In genomic region chr18:49858309-49859005, GRCh38 we compare ENCODE assay signal across 7 cellular contexts. TPM values are rescaled to one million over a fixed set of nuclear protein-coding genes. Genes with fewer than 3 reads are reported as not detected.
A peak's percentile ranks its signal among the peaks of the same experiment; 100 is the strongest.
DNase-seq lines count a peak whose midpoint lies in the region; ATAC-seq, FAIRE-seq and TF ChIP-seq lines count a peak whose summit lies in the region.

No MANE protein-coding gene starts in this region.

- peaks cover 0 to 3% of the 10 kb centered on the region in 2 donors for H3K36me3 ChIP-seq in small intestine (ENCODE audit: control insufficient read depth in 2 of 2, insufficient read depth in 2 of 2, low read length in 2 of 2)

- TF ChIP-seq POLR2A in NB4 (IDR thresholded peaks at IDR 0.05; ENCODE audit: extremely low read depth, insufficient read length) = no peak

- H3K4me1 ChIP-seq in small intestine (ENCODE audit: control insufficient read depth in 2 of 2, insufficient read depth in 1 of 2, low read depth in 1 of 2, low read length in 1 of 2) = peaks cover 0 to 8% of the 10 kb centered on the region in 2 donors

- no peak for ATAC-seq in HG02970 (IDR thresholded peaks at IDR 0.05; ENCODE audit: low FRiP score, unreplicated experiment)

- TF ChIP-seq CTCF in NB4 (IDR thresholded peaks at IDR 0.05; ENCODE audit: low read depth, low read length) (peak; percentile 77), astrocyte of the spinal cord (IDR thresholded peaks at IDR 0.05; ENCODE audit: low read depth, low read length) (peak; percentile 84)

- no peak for FAIRE-seq in small intestine (lab: Jason Lieb, UNC)

- H3K27me3 ChIP-seq in small intestine (ENCODE audit: control insufficient read depth in 2 of 2, insufficient read depth in 2 of 2, low read length in 2 of 2) = no peaks in the 10 kb centered on the region

- H3K27ac ChIP-seq in small intestine (ENCODE audit: low read depth in 1 of 2, low read length in 1 of 2) = peak overlapping the region; percentile 78 to 99

- no peaks in the 10 kb centered on the region for H3K9me3 ChIP-seq in small intestine (ENCODE audit: control insufficient read depth, low read depth)

- in situ Hi-C loops in astrocyte of the spinal cord (cut with HindIII; ENCODE audit: low sequenced_read_pairs) = no loop called here

- peak; percentile 5 for DNase-seq in GM04503 (ENCODE audit: low read depth)
- peak; percentile 69 for DNase-seq in NB4 (ENCODE audit: low read depth)
- DNase-seq in T-helper 9 cell = peak; percentile 56
- DNase-seq in astrocyte of the spinal cord (ENCODE audit: low read depth, low spot score) = peak; percentile 80
- DNase-seq in hippocampal formation (lab: John Stamatoyannopoulos, UW) = peak; percentile 19 to 33
- DNase-seq in small intestine = peak; percentile 90

- no peak overlapping the region for H3K4me3 ChIP-seq in NB4 (ENCODE audit: low read depth, low read length)
- no peak overlapping the region for H3K4me3 ChIP-seq in astrocyte of the spinal cord (ENCODE audit: low read depth, low read length)
- no peak overlapping the region for H3K4me3 ChIP-seq in small intestine (ENCODE audit: low read depth in 1 of 2, low read length in 2 of 2)

- WGBS in small intestine, 3 donors = 12 to 46% (median 31%) methylated on average over 11 of the region's 11 CpGs

RNA-seq across cellular contexts. Expression of gene ACAA2, which starts 45.1 kb away (rescaled TPM):
- 100 to 1,000 TPM; 117 to 397 (median 298) TPM for polyA plus RNA-seq in small intestine

Comparison
In these comparisons a context has a peak if more than half of its experiments do, and no peak if none do; other contexts are left out.
1. DNase-seq: peak in every context shown above with its lines; median percentile 90 in small intestine; 80 in astrocyte of the spinal cord; 69 in NB4; 56 in T-helper 9 cell; 26 in hippocampal formation; 5 in GM04503.